Comparison of ENCODE assay signal across 13 cellular contexts in the genomic region with DNA sequence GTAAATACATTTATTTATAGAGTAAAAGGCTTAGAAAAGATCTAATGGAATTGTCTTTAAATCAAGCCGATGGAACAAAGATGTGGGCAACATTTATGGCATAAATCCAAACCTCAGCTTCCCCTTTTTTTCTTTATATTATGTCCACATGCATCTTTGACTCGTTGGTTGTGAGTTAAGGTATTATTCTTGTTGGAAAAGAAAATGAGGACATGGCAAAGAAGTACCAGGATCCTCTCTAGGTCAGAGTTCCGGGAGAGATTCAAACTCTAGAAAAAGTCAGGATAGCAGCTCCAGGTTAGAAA. TPM values are rescaled to one million over a fixed set of nuclear protein-coding genes. Genes with fewer than 3 reads are reported as not detected.
A peak's percentile ranks its signal among the peaks of the same experiment; 100 is the strongest.
DNase-seq lines count a peak whose midpoint lies in the region; ATAC-seq and TF ChIP-seq lines count a peak whose summit lies in the region.
"Had no signal": no experiment of that assay in that cellular context is flagged by ENCODE, and none has a peak within 500 bp of the region (broad histone marks: within the 10 kb centered on the region; RNA-seq: fewer than 3 reads in every experiment).

No MANE protein-coding gene starts in this region.

- peaks cover 4% of the 10 kb centered on the region for H3K4me1 Mint-ChIP-seq in mesothelial cell of epicardium
- H3K4me1 Mint-ChIP-seq in activated CD4-positive, alpha-beta T cell treated with anti-CD3 and anti-CD28 coated beads for 36 hours, result peaks cover 3% of the 10 kb centered on the region
- H3K4me1 Mint-ChIP-seq in activated naive CD8-positive, alpha-beta T cell treated with anti-CD3 and anti-CD28 coated beads, Interleukin-2, amount 50 U/mL, for 24 hours, result peaks cover 11% of the 10 kb centered on the region
- H3K4me1 Mint-ChIP-seq: central memory CD8-positive, alpha-beta T cell had no signal

- no peak overlapping the region for H3K27ac Mint-ChIP-seq in mesothelial cell of epicardium
- H3K27ac Mint-ChIP-seq in activated CD4-positive, alpha-beta T cell treated with anti-CD3 and anti-CD28 coated beads for 36 hours, result no peak overlapping the region
- no peak overlapping the region for H3K27ac Mint-ChIP-seq in activated naive CD8-positive, alpha-beta T cell treated with anti-CD3 and anti-CD28 coated beads, Interleukin-2, amount 50 U/mL, for 24 hours
- H3K27ac Mint-ChIP-seq: activated CD4-positive, alpha-beta T cell treated with anti-CD3 and anti-CD28 coated beads, Interleukin-2, amount 10 ng/mL, durations not matched to agents 7 days and 5 days had no signal

- H3K27me3 Mint-ChIP-seq in mesothelial cell of epicardium (ENCODE audit: low read depth), result no peaks in the 10 kb centered on the region
- peaks cover 4% of the 10 kb centered on the region for H3K27me3 Mint-ChIP-seq in activated CD4-positive, alpha-beta T cell treated with anti-CD3 and anti-CD28 coated beads for 36 hours
- peaks cover 13% of the 10 kb centered on the region for H3K27me3 Mint-ChIP-seq in activated naive CD8-positive, alpha-beta T cell treated with anti-CD3 and anti-CD28 coated beads, Interleukin-2, amount 50 U/mL, for 24 hours

- intact Hi-C loops in left ventricle myocardium inferior (cut with micrococcal nuclease), result loop anchor here (10.0 kb wide), 1 partner anchor 55 kb away; the partner anchor contains the start of gene WNT8A
- intact Hi-C loops in left cardiac atrium (cut with DNase I), result loop anchor here (10.0 kb wide), 2 partner anchors 105 to 365 kb away; partner anchors contain the start of gene FAM13B (in 1 of the 2)
- intact Hi-C loops in activated CD4-positive, alpha-beta T cell treated with anti-CD3 and anti-CD28 coated beads for 36 hours (cut with DNase I, micrococcal nuclease), result loop anchor here in 1 of 2 experiments (10.0 kb wide), 1 partner anchor 505 kb away; no protein-coding TSS in a partner anchor

- no peaks in the 10 kb centered on the region for H3K9me3 Mint-ChIP-seq in mesothelial cell of epicardium
- no peaks in the 10 kb centered on the region for H3K9me3 Mint-ChIP-seq in activated CD4-positive, alpha-beta T cell treated with anti-CD3 and anti-CD28 coated beads for 36 hours (ENCODE audit: low read depth)
- H3K9me3 Mint-ChIP-seq in activated naive CD8-positive, alpha-beta T cell treated with anti-CD3 and anti-CD28 coated beads, Interleukin-2, amount 50 U/mL, for 24 hours, result no peaks in the 10 kb centered on the region
- H3K9me3 Mint-ChIP-seq: activated CD4-positive, alpha-beta T cell treated with anti-CD3 and anti-CD28 coated beads, Interleukin-2, amount 10 ng/mL, durations not matched to agents 7 days and 5 days; central memory CD8-positive, alpha-beta T cell had no signal

- H3K4me1 ChIP-seq in left ventricle myocardium inferior (peaks cover 13% of the 10 kb centered on the region), adipocyte (ENCODE audit: control insufficient read depth, insufficient read depth, low read length) (no peaks in the 10 kb centered on the region)

- DNase-seq in left ventricle myocardium inferior, result no peak
- DNase-seq in left cardiac atrium, result no peak
- DNase-seq in adipocyte (ENCODE audit: low read depth), result no peak
- no peak for DNase-seq in mesothelial cell of epicardium (ENCODE audit: low spot score in 2 of 2, unreplicated experiment in 2 of 2)
- no peak for DNase-seq in AG08395 (ENCODE audit: low spot score)
- no peak for DNase-seq in activated CD4-positive, alpha-beta T cell treated with anti-CD3 and anti-CD28 coated beads for 36 hours
- DNase-seq in activated naive CD8-positive, alpha-beta T cell treated with anti-CD3 and anti-CD28 coated beads, Interleukin-2, amount 50 U/mL, for 24 hours, result no peak
- no peak for DNase-seq in HPDE6-E6E7 (ENCODE audit: extremely low spot score)
- DNase-seq: activated CD4-positive, alpha-beta T cell treated with anti-CD3 and anti-CD28 coated beads, Interleukin-2, amount 10 ng/mL, durations not matched to agents 7 days and 5 days; activated effector memory CD4-positive, alpha-beta T cell treated with anti-CD3 and anti-CD28 coated beads, Interleukin-2, amount 50 U/mL, for 16 hours; DND-41 had no signal

- ATAC-seq in left cardiac atrium, result no peak
- no peak for ATAC-seq in activated CD4-positive, alpha-beta T cell treated with anti-CD3 and anti-CD28 coated beads for 36 hours
- ATAC-seq in activated naive CD8-positive, alpha-beta T cell treated with anti-CD3 and anti-CD28 coated beads, Interleukin-2, amount 50 U/mL, for 24 hours, result no peak

- H3K36me3 ChIP-seq in left ventricle myocardium inferior, result no peaks in the 10 kb centered on the region
- H3K36me3 ChIP-seq in adipocyte (ENCODE audit: control insufficient read depth, insufficient read depth, low read length, severe bottlenecking), result no peaks in the 10 kb centered on the region

- no peak overlapping the region for H3K9ac ChIP-seq in adipocyte (ENCODE audit: low read length)

- no peaks in the 10 kb centered on the region for H3K27me3 ChIP-seq in left ventricle myocardium inferior (ENCODE audit: low read depth)
- H3K27me3 ChIP-seq in adipocyte (replicated peaks; ENCODE audit: control insufficient read depth, insufficient read depth, low read length), result no peaks in the 10 kb centered on the region

- no peaks in the 10 kb centered on the region for H3K9me3 ChIP-seq in left ventricle myocardium inferior (replicated peaks)
- H3K9me3 ChIP-seq in adipocyte (ENCODE audit: control insufficient read depth, low read length), result no peaks in the 10 kb centered on the region

- H3K36me3 Mint-ChIP-seq in mesothelial cell of epicardium, result no peaks in the 10 kb centered on the region
- H3K36me3 Mint-ChIP-seq in activated CD4-positive, alpha-beta T cell treated with anti-CD3 and anti-CD28 coated beads for 36 hours (ENCODE audit: low read depth), result no peaks in the 10 kb centered on the region
- H3K36me3 Mint-ChIP-seq in activated naive CD8-positive, alpha-beta T cell treated with anti-CD3 and anti-CD28 coated beads, Interleukin-2, amount 50 U/mL, for 24 hours (ENCODE audit: low read depth), result no peaks in the 10 kb centered on the region

- POLR2A ChIA-PET in activated CD4-positive, alpha-beta T cell treated with anti-CD3 and anti-CD28 coated beads for 36 hours (lab: Charles Lee), result no interaction called here

- CTCF ChIA-PET in activated CD4-positive, alpha-beta T cell treated with anti-CD3 and anti-CD28 coated beads for 36 hours (lab: Charles Lee), result interaction anchor here (1.1 to 2.0 kb wide), 4 partner anchors 9 to 103 kb away, joined by 3 to 9 read pairs (median 5); no protein-coding TSS in a partner anchor

- TF ChIP-seq CTCF in left ventricle myocardium inferior (IDR thresholded peaks at IDR 0.05; ENCODE audit: borderline replicate concordance) (no peak), mesothelial cell of epicardium (IDR thresholded peaks at IDR 0.05; ENCODE audit: unreplicated experiment) (no peak)

- peak overlapping the region; percentile 80 for H3K4me3 Mint-ChIP-seq in mesothelial cell of epicardium
- H3K4me3 Mint-ChIP-seq in activated CD4-positive, alpha-beta T cell treated with anti-CD3 and anti-CD28 coated beads for 36 hours, result no peak overlapping the region
- H3K4me3 Mint-ChIP-seq in activated naive CD8-positive, alpha-beta T cell treated with anti-CD3 and anti-CD28 coated beads, Interleukin-2, amount 50 U/mL, for 24 hours, result no peak overlapping the region
- H3K4me3 Mint-ChIP-seq: activated CD4-positive, alpha-beta T cell treated with anti-CD3 and anti-CD28 coated beads, Interleukin-2, amount 10 ng/mL, durations not matched to agents 7 days and 5 days; central memory CD8-positive, alpha-beta T cell had no signal

- H3K4me3 ChIP-seq in left ventricle myocardium inferior (peak overlapping the region; percentile 78), adipocyte (ENCODE audit: low read length) (peak overlapping the region; percentile 85)
- H3K4me3 ChIP-seq: SK-N-MC had no signal

- no peak overlapping the region for H3K27ac ChIP-seq in left ventricle myocardium inferior (replicated peaks)
- H3K27ac ChIP-seq: SK-N-MC had no signal

RNA-seq across cellular contexts. Expression of gene NME5, which starts 0.5 kb away (rescaled TPM):
- total RNA-seq in left ventricle myocardium inferior (4.7 TPM), left cardiac atrium (1 to 10 TPM; 1.9 to 2.7 TPM), mesothelial cell of epicardium (2.4 to 3.4 TPM (median 2.7 TPM) in 3 replicates)
- not detected for total RNA-seq in activated CD4-positive, alpha-beta T cell treated with anti-CD3 and anti-CD28 coated beads for 36 hours
- total RNA-seq: activated CD4-positive, alpha-beta T cell treated with anti-CD3 and anti-CD28 coated beads, Interleukin-2, amount 10 ng/mL, durations not matched to agents 7 days and 5 days had no signal

RNA-seq across cellular contexts. Expression of gene BRD8, which starts 38.7 kb away (rescaled TPM):
- total RNA-seq in left ventricle myocardium inferior, result 27.4 TPM
- total RNA-seq in left cardiac atrium, result 10 to 100 TPM; 19.8 to 34.7 TPM
- total RNA-seq in mesothelial cell of epicardium, result 88.7 to 89.3 TPM (median 89.0 TPM) in 3 replicates
- total RNA-seq in activated CD4-positive, alpha-beta T cell treated with anti-CD3 and anti-CD28 coated beads for 36 hours, result 10 to 100 TPM; 60.7 to 61.4 TPM

RNA-seq across cellular contexts. Expression of gene KIF20A, which starts 39.2 kb away (rescaled TPM):
- total RNA-seq in left ventricle myocardium inferior, result 0.77 TPM
- 1 to 10 TPM in 1 of 2 donors, under 1 TPM in 1; 0.13 to 1.1 TPM for total RNA-seq in left cardiac atrium
- total RNA-seq in mesothelial cell of epicardium, result 24.4 to 27.0 TPM (median 26.8 TPM) in 3 replicates
- total RNA-seq in activated CD4-positive, alpha-beta T cell treated with anti-CD3 and anti-CD28 coated beads for 36 hours, result 10 to 100 TPM; 66.6 to 76.3 TPM

RNA-seq across cellular contexts. Expression of gene WNT8A, which starts 55.9 kb away (rescaled TPM):
- total RNA-seq in left ventricle myocardium inferior (not detected), left cardiac atrium (not detected), mesothelial cell of epicardium (not detected in 3 replicates)
- not detected for total RNA-seq in activated CD4-positive, alpha-beta T cell treated with anti-CD3 and anti-CD28 coated beads for 36 hours
- total RNA-seq: activated CD4-positive, alpha-beta T cell treated with anti-CD3 and anti-CD28 coated beads, Interleukin-2, amount 10 ng/mL, durations not matched to agents 7 days and 5 days had no signal

Comparison
In these comparisons a context has a peak if more than half of its experiments do, and no peak if none do; other contexts are left out.
1. RNA of gene KIF20A, which starts 39.2 kb away (total RNA-seq): 66.6 to 76.3 TPM in activated CD4-positive, alpha-beta T cell treated with anti-CD3 and anti-CD28 coated beads for 36 hours and 24.4 to 27.0 TPM in mesothelial cell of epicardium; 0.13 to 1.1 TPM in left cardiac atrium and 0.77 TPM in left ventricle myocardium inferior (single experiment); every median in the first group is over 10 times any median in the second.